Comparison of ENCODE assay signal across 10 cellular contexts in the genomic region with DNA sequence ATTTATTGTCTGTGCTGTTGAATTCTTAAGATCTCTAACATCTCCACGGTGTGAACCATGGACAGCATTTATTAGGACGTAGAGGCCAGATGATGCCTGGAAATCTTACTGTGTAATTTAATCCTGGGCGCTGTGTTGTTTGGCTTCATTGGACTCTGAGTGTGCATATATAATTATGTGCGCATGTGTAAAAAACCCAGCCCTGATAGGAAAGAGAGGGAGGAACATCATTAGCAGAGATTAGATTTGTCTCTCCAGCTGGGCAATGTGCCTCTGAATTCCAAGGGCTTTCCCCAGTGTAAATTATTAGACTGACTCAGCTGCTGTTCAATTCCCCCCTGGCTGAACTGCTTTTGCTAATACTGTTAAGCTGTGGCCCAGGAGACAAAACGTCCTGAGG. TPM values are rescaled to one million over a fixed set of nuclear protein-coding genes. Genes with fewer than 3 reads are reported as not detected.
A peak's percentile ranks its signal among the peaks of the same experiment; 100 is the strongest.
DNase-seq lines count a peak whose midpoint lies in the region; ATAC-seq and TF ChIP-seq lines count a peak whose summit lies in the region.
"Had no signal": no experiment of that assay in that cellular context is flagged by ENCODE, and none has a peak within 500 bp of the region (broad histone marks: within the 10 kb centered on the region; RNA-seq: fewer than 3 reads in every experiment).

No MANE protein-coding gene starts in this region.

- no peaks in the 10 kb centered on the region for H3K36me3 ChIP-seq in WERI-Rb-1

- H3K27ac ChIP-seq in WERI-Rb-1 = peak overlapping the region; percentile 76
- H3K27ac ChIP-seq: C4-2B had no signal

- peak overlapping the region; percentile 5; the same call in 1 of the 2 replicates for H3K4me3 ChIP-seq in WERI-Rb-1 (ENCODE audit: low read depth, low read length)

- ATAC-seq in GM21825 (IDR thresholded peaks at IDR 0.05; ENCODE audit: unreplicated experiment) = no peak

- TF ChIP-seq CTCF in WERI-Rb-1 (IDR thresholded peaks at IDR 0.05; ENCODE audit: low read depth, low read length) = no peak

- H3K9me3 ChIP-seq in WERI-Rb-1 (ENCODE audit: severe bottlenecking) = no peaks in the 10 kb centered on the region

- DNase-seq in COR-L47 (lab: John Stamatoyannopoulos, UW) (peak; percentile 90), NCI-H2029 (lab: John Stamatoyannopoulos, UW) (peak; percentile 65), WERI-Rb-1 (peak; percentile 85), left kidney (ENCODE audit: low read depth, low spot score) (peak; percentile 71), foreskin melanocyte (no peak), H4 (ENCODE audit: low spot score) (no peak), ecto neural progenitor cell (ENCODE audit: low spot score) (no peak)
- DNase-seq: occipital lobe had no signal

- no peaks in the 10 kb centered on the region for H3K27me3 ChIP-seq in WERI-Rb-1 (ENCODE audit: insufficient read depth, low read depth, severe bottlenecking)

RNA-seq across cellular contexts. Expression of gene MAP3K13, which starts 39.6 kb away (rescaled TPM):
- 34.3 and 47.7 TPM in 2 replicates for total RNA-seq in H4 (2014; rRNA removed; shearing (Covaris generic))

Comparison
In these comparisons a context has a peak if more than half of its experiments do, and no peak if none do; other contexts are left out.
1. DNase-seq: peak in COR-L47 (single experiment), NCI-H2029 (single experiment), WERI-Rb-1 (single experiment) and left kidney (single experiment); none in foreskin melanocyte (single experiment), H4 (single experiment) and ecto neural progenitor cell (single experiment).